ENCODE assay signal across 8 cellular contexts in genomic region chr7:73718905-73719805, GRCh38. TPM values are rescaled to one million over a fixed set of nuclear protein-coding genes. Genes with fewer than 3 reads are reported as not detected.
A peak's percentile ranks its signal among the peaks of the same experiment; 100 is the strongest.
DNase-seq lines count a peak whose midpoint lies in the region; ATAC-seq and TF ChIP-seq lines count a peak whose summit lies in the region.

TSS of gene STX1A (minus strand) at chr7:73719669. CDS start at chr7:73719631, 38 bp downstream.

- peak within 1 kb of the TSS; percentile 5 for H3K27ac Mint-ChIP-seq in endothelial cell (ENCODE audit: unreplicated experiment)

- no peaks in the 10 kb centered on the region for H3K36me3 ChIP-seq in mucosa of descending colon (ENCODE audit: low read depth)

- peak; percentile 44 for ATAC-seq in HG02973 (IDR thresholded peaks at IDR 0.05; ENCODE audit: unreplicated experiment)
- ATAC-seq in mucosa of descending colon, result peak; percentile 89

- H3K9me3 ChIP-seq in mucosa of descending colon, result no peaks in the 10 kb centered on the region

- no peaks in the 10 kb centered on the region for H3K9me3 Mint-ChIP-seq in endothelial cell (ENCODE audit: unreplicated experiment)

- peak within 1 kb of the TSS; percentile 54 for H3K4me3 ChIP-seq in mucosa of descending colon

- intact Hi-C loops in mucosa of descending colon (cut with DNase I, micrococcal nuclease), result no loop called here

- peak within 1 kb of the TSS; percentile 88 for H3K4me3 Mint-ChIP-seq in endothelial cell (ENCODE audit: unreplicated experiment)

- no peaks in the 10 kb centered on the region for H3K36me3 Mint-ChIP-seq in endothelial cell (ENCODE audit: low read depth, unreplicated experiment)

- DNase-seq in NCI-H748 (lab: John Stamatoyannopoulos, UW; ENCODE audit: unreplicated experiment) (peak; percentile 79), NCI-H748 treated with DMSO at 0.1 percent for 48 hours (lab: John Stamatoyannopoulos, UW) (no peak), NCI-H510A (lab: John Stamatoyannopoulos, UW) (peak; percentile 58), endothelial cell (ENCODE audit: low spot score) (peak; percentile 75), mucosa of descending colon (peak; percentile 71 to 82 (median 81))
- peak; percentile 72 for DNase-seq in activated CD8-positive, alpha-beta memory T cell treated with anti-CD3 and anti-CD28 coated beads, Interleukin-2, amount 50 U/mL, for 4 hours
- peak; percentile 30 to 66 for DNase-seq in stimulated activated CD8-positive, alpha-beta memory T cell treated with anti-CD3 and anti-CD28 coated beads, Interleukin-7, amount 100 ng/mL, for 4 hours (ENCODE audit: low read depth in 2 of 2)

- no peak for TF ChIP-seq CTCF in endothelial cell (IDR thresholded peaks at IDR 0.05; ENCODE audit: unreplicated experiment)
- no peak for TF ChIP-seq CTCF in mucosa of descending colon (IDR thresholded peaks at IDR 0.05)

- H3K4me1 Mint-ChIP-seq in endothelial cell (ENCODE audit: unreplicated experiment), result peaks cover 5% of the 10 kb centered on the region

- peaks cover 10% of the 10 kb centered on the region for H3K27me3 Mint-ChIP-seq in endothelial cell (ENCODE audit: unreplicated experiment)

- peaks cover 12% of the 10 kb centered on the region for H3K4me1 ChIP-seq in mucosa of descending colon (ENCODE audit: low read depth)

RNA-seq across cellular contexts. Expression of gene STX1A, which starts in this region (rescaled TPM):
- 13.2 TPM for total RNA-seq in endothelial cell (ENCODE audit: unreplicated experiment)
- 10 to 100 TPM in 1 of 3 donors, 1 to 10 TPM in 2; 5.2 to 23.9 (median 6.1) TPM for total RNA-seq in mucosa of descending colon
